In the genomic region with DNA sequence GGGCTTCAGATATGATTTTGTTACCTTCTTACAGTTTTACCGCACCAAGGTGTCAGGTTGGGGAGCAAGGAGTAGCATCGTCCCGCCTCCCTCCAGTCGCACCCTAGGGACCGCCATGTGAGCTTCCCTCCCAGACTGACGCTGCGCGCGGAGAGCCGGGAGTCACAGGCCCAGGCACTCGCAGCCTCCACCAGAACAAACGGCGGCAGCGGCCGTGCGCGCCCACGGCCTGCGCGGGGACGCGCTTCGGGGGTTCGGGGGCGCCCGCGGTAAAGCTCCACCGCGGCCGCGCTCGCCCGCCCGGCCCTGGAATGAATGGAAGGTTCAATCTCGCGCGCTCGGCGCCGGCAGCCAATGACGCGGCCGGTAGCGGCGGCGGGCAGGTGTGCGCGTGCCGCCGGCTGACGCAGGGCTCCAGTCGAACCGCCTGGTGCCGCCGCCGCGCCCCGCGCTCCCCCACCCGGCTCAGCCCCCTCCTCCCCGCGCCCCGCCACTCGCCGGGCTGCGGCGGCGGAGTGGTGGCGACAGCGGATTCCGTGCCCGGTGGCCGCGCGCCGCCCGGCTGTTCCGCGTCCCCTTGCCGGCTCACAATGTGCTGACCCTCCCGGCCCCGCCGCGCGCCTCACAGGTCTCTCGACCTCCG, we compare ENCODE assay signal across 10 cellular contexts. TPM values are rescaled to one million over a fixed set of nuclear protein-coding genes. Genes with fewer than 3 reads are reported as not detected.
DNase-seq lines count a peak whose midpoint lies in the region; ATAC-seq and TF ChIP-seq lines count a peak whose summit lies in the region.
"Had no signal": no experiment of that assay in that cellular context is flagged by ENCODE, and none has a peak within 500 bp of the region (broad histone marks: within the 10 kb centered on the region; RNA-seq: fewer than 3 reads in every experiment).

No MANE protein-coding gene starts in this region.

- POLR2A ChIA-PET in CD8-positive, alpha-beta T cell (lab: Charles Lee): no interaction called here
- POLR2A ChIA-PET in A673 (lab: Charles Lee; ENCODE audit: low non-redundant PET): no interaction called here

- no peaks in the 10 kb centered on the region for H3K36me3 Mint-ChIP-seq in CD8-positive, alpha-beta T cell

- no peaks in the 10 kb centered on the region for H3K36me3 ChIP-seq in CD8-positive, alpha-beta T cell (ENCODE audit: insufficient read depth, low read length)
- H3K36me3 ChIP-seq in neuron (ENCODE audit: insufficient read depth, low read length) (no peaks in the 10 kb centered on the region), A673 (ENCODE audit: insufficient read depth, low read length, poor library complexity, severe bottlenecking) (no peaks in the 10 kb centered on the region)

- no peak overlapping the region for H3K27ac ChIP-seq in CD8-positive, alpha-beta T cell (ENCODE audit: low read depth, low read length)
- H3K27ac ChIP-seq in foreskin keratinocyte (no peak overlapping the region), A673 (ENCODE audit: low read depth, low read length, poor library complexity, severe bottlenecking) (no peak overlapping the region)

- DNase-seq in CD8-positive, alpha-beta T cell: no peak
- DNase-seq in T1000 (lab: John Stamatoyannopoulos, UW) (peak; percentile 59), foreskin keratinocyte (no peak), NCI-H2029 treated with DMSO at 0.1 percent for 48 hours (lab: John Stamatoyannopoulos, UW) (no peak), A673 (ENCODE audit: low spot score) (no peak)
- DNase-seq: amniotic stem cell, DND-41 had no signal

- no peak for ATAC-seq in CD8-positive, alpha-beta T cell
- ATAC-seq in foreskin keratinocyte (peak; percentile 48), HG03039 (IDR thresholded peaks at IDR 0.05; ENCODE audit: unreplicated experiment) (no peak), HG03159 (IDR thresholded peaks at IDR 0.05; ENCODE audit: unreplicated experiment) (no peak)

- intact Hi-C loops in CD8-positive, alpha-beta T cell (cut with DNase I, micrococcal nuclease): no loop called here
- intact Hi-C loops in A673 (cut with micrococcal nuclease; ENCODE audit: unreplicated experiment): loop anchor here (10.0 kb wide), 1 partner anchor 484 kb away; no protein-coding TSS in a partner anchor

- no peak overlapping the region for H3K27ac Mint-ChIP-seq in CD8-positive, alpha-beta T cell

- peak overlapping the region; percentile 47 for H3K4me3 Mint-ChIP-seq in CD8-positive, alpha-beta T cell

- H2AFZ ChIP-seq in neuron (ENCODE audit: low read depth, low read length): peak overlapping the region; percentile 69

- H3K27me3 Mint-ChIP-seq in CD8-positive, alpha-beta T cell (ENCODE audit: low read depth): peaks cover 49% of the 10 kb centered on the region

- H3K4me1 Mint-ChIP-seq in CD8-positive, alpha-beta T cell (ENCODE audit: low read depth): peaks cover 7% of the 10 kb centered on the region

- H3K27me3 ChIP-seq in CD8-positive, alpha-beta T cell (ENCODE audit: insufficient read depth, low read length): peaks cover 25% of the 10 kb centered on the region
- H3K27me3 ChIP-seq in foreskin keratinocyte: peaks cover 58% of the 10 kb centered on the region
- H3K27me3 ChIP-seq in neuron (ENCODE audit: insufficient read depth, low read length): no peaks in the 10 kb centered on the region
- H3K27me3 ChIP-seq in A673 (replicated peaks; ENCODE audit: insufficient read depth, low read depth, low read length, poor library complexity): no peaks in the 10 kb centered on the region

- H3K4me3 ChIP-seq in CD8-positive, alpha-beta T cell (ENCODE audit: low read depth, low read length): no peak overlapping the region
- peak overlapping the region; percentile 72 for H3K4me3 ChIP-seq in neuron (ENCODE audit: low read length)
- H3K4me3 ChIP-seq in A673 (ENCODE audit: low read depth, low read length, poor library complexity, severe bottlenecking): no peak overlapping the region

- peaks cover 5% of the 10 kb centered on the region for H3K4me1 ChIP-seq in CD8-positive, alpha-beta T cell (ENCODE audit: insufficient read depth, low read length)
- H3K4me1 ChIP-seq in foreskin keratinocyte: no peaks in the 10 kb centered on the region
- H3K4me1 ChIP-seq in neuron (ENCODE audit: insufficient read depth, low read length): peaks cover 9% of the 10 kb centered on the region
- H3K4me1 ChIP-seq in A673 (ENCODE audit: insufficient read depth, low read length, poor library complexity, severe bottlenecking): no peaks in the 10 kb centered on the region

- CTCF ChIA-PET in CD8-positive, alpha-beta T cell (lab: Charles Lee): no interaction called here
- CTCF ChIA-PET in A673 (lab: Charles Lee): no interaction called here

- no peak for TF ChIP-seq CTCF in CD8-positive, alpha-beta T cell (IDR thresholded peaks at IDR 0.05)
- TF ChIP-seq CTCF in foreskin keratinocyte (conservative IDR thresholded peaks at IDR 0.05): no peak
- no peak for TF ChIP-seq CTCF in A673 (conservative IDR thresholded peaks at IDR 0.05; ENCODE audit: low read depth, low read length)

- H3K9me3 Mint-ChIP-seq in CD8-positive, alpha-beta T cell: peaks cover 5% of the 10 kb centered on the region

- no peaks in the 10 kb centered on the region for H3K9me3 ChIP-seq in CD8-positive, alpha-beta T cell (ENCODE audit: low read length)
- peaks cover 2% of the 10 kb centered on the region for H3K9me3 ChIP-seq in neuron (ENCODE audit: low read length)
- H3K9me3 ChIP-seq in A673 (ENCODE audit: low read depth, low read length, poor library complexity, severe bottlenecking): no peaks in the 10 kb centered on the region

- BruUV-seq in A673 (replicated peaks; lab: Mats Ljungman, UMichigan): no TSS peak

RNA-seq across cellular contexts. Expression of gene LIN28B, which starts 16.5 kb away (rescaled TPM):
- total RNA-seq in CD8-positive, alpha-beta T cell: not detected
- total RNA-seq in foreskin keratinocyte: not detected in 2 replicates
- not detected in 2 replicates for polyA plus RNA-seq in foreskin keratinocyte
- 21.6 and 21.7 TPM in 2 replicates for total RNA-seq in A673 (2021)

Comparison
In these comparisons a context has a peak if more than half of its experiments do, and no peak if none do; other contexts are left out.
1. RNA of gene LIN28B, which starts 16.5 kb away (total RNA-seq): 21.6 to 21.7 TPM in A673; not detected in CD8-positive, alpha-beta T cell and not detected in foreskin keratinocyte; every median in the first group is over 10 times any median in the second.